13 cellular contexts compared by ENCODE assay signal in genomic region chr5:114435885-114436299, GRCh38.
A peak's percentile ranks its signal among the peaks of the same experiment; 100 is the strongest.
DNase-seq lines count a peak whose midpoint lies in the region; ATAC-seq lines count a peak whose summit lies in the region.
"Had no signal": no experiment of that assay in that cellular context is flagged by ENCODE, and none has a peak within 500 bp of the region (broad histone marks: within the 10 kb centered on the region; RNA-seq: fewer than 3 reads in every experiment).

No MANE protein-coding gene starts in this region.

- H3K27ac Mint-ChIP-seq in activated T-helper 1 cell treated with anti-CD3 and anti-CD28 coated beads, Interleukin-12 subunit alpha, Interleukin-12 subunit beta, Interleukin-2, Interleukin-4 antibody, amounts not matched to agents 30 ng/mL and 10 ng/mL and 1 ng/mL, durations not matched to agents 14 hours and 24 hours and 36 hours: no peak overlapping the region
- H3K27ac Mint-ChIP-seq: activated CD8-positive, alpha-beta memory T cell treated with anti-CD3 and anti-CD28 coated beads, Interleukin-2, amount 10 ng/mL, durations not matched to agents 7 days and 5 days; stimulated activated effector memory CD8-positive, alpha-beta T cell treated with anti-CD3 and anti-CD28 coated beads, Interleukin-12 subunit alpha, Interleukin-12 subunit beta, amount 100 ng/mL, for 72 hours had no signal

- ATAC-seq in GM18502 (IDR thresholded peaks at IDR 0.05; ENCODE audit: poor library complexity, unreplicated experiment): peak; percentile 81
- ATAC-seq in GM19452 (IDR thresholded peaks at IDR 0.05; ENCODE audit: unreplicated experiment): peak; percentile 82
- ATAC-seq in HG02798 (IDR thresholded peaks at IDR 0.05; ENCODE audit: poor library complexity, unreplicated experiment): peak; percentile 84
- ATAC-seq in HG03460 (IDR thresholded peaks at IDR 0.05; ENCODE audit: unreplicated experiment): peak; percentile 72
- ATAC-seq: activated CD8-positive, alpha-beta memory T cell treated with anti-CD3 and anti-CD28 coated beads, Interleukin-2, amount 10 ng/mL, durations not matched to agents 7 days and 5 days; stimulated activated effector memory CD8-positive, alpha-beta T cell treated with anti-CD3 and anti-CD28 coated beads, Interleukin-12 subunit alpha, Interleukin-12 subunit beta, amount 100 ng/mL, for 72 hours had no signal

- no peak overlapping the region for H3K4me3 Mint-ChIP-seq in activated T-helper 1 cell treated with anti-CD3 and anti-CD28 coated beads, Interleukin-12 subunit alpha, Interleukin-12 subunit beta, Interleukin-2, Interleukin-4 antibody, amounts not matched to agents 30 ng/mL and 10 ng/mL and 1 ng/mL, durations not matched to agents 14 hours and 24 hours and 36 hours
- H3K4me3 Mint-ChIP-seq: activated CD8-positive, alpha-beta memory T cell treated with anti-CD3 and anti-CD28 coated beads, Interleukin-2, amount 10 ng/mL, durations not matched to agents 7 days and 5 days; stimulated activated effector memory CD8-positive, alpha-beta T cell treated with anti-CD3 and anti-CD28 coated beads, Interleukin-12 subunit alpha, Interleukin-12 subunit beta, amount 100 ng/mL, for 72 hours had no signal

- no peaks in the 10 kb centered on the region for H3K4me1 Mint-ChIP-seq in activated T-helper 1 cell treated with anti-CD3 and anti-CD28 coated beads, Interleukin-12 subunit alpha, Interleukin-12 subunit beta, Interleukin-2, Interleukin-4 antibody, amounts not matched to agents 30 ng/mL and 10 ng/mL and 1 ng/mL, durations not matched to agents 14 hours and 24 hours and 36 hours (ENCODE audit: low read depth)
- H3K4me1 Mint-ChIP-seq: activated CD8-positive, alpha-beta memory T cell treated with anti-CD3 and anti-CD28 coated beads, Interleukin-2, amount 10 ng/mL, durations not matched to agents 7 days and 5 days; stimulated activated effector memory CD8-positive, alpha-beta T cell treated with anti-CD3 and anti-CD28 coated beads, Interleukin-12 subunit alpha, Interleukin-12 subunit beta, amount 100 ng/mL, for 72 hours had no signal

- DNase-seq in DMS79 (lab: John Stamatoyannopoulos, UW) (no peak), DMS153 treated with DMSO at 0.1 percent for 48 hours (lab: John Stamatoyannopoulos, UW; ENCODE audit: unreplicated experiment) (no peak), NCI-H2171 treated with DMSO at 0.1 percent for 48 hours (lab: John Stamatoyannopoulos, UW) (no peak)
- DNase-seq in activated T-helper 1 cell treated with anti-CD3 and anti-CD28 coated beads, Interleukin-12 subunit alpha, Interleukin-12 subunit beta, Interleukin-2, Interleukin-4 antibody, amounts not matched to agents 30 ng/mL and 10 ng/mL and 1 ng/mL, durations not matched to agents 14 hours and 24 hours and 36 hours (ENCODE audit: low spot score): no peak
- DNase-seq: activated CD8-positive, alpha-beta memory T cell treated with anti-CD3 and anti-CD28 coated beads, Interleukin-2, amount 10 ng/mL, durations not matched to agents 7 days and 5 days; NCI-H1048; NCI-H524 treated with DMSO at 0.1 percent for 48 hours; SIG-M5 had no signal

- intact Hi-C loops in activated T-helper 1 cell treated with anti-CD3 and anti-CD28 coated beads, Interleukin-12 subunit alpha, Interleukin-12 subunit beta, Interleukin-2, Interleukin-4 antibody, amounts not matched to agents 30 ng/mL and 10 ng/mL and 1 ng/mL, durations not matched to agents 14 hours and 24 hours and 36 hours (cut with micrococcal nuclease): no loop called here

- H3K27me3 Mint-ChIP-seq in activated T-helper 1 cell treated with anti-CD3 and anti-CD28 coated beads, Interleukin-12 subunit alpha, Interleukin-12 subunit beta, Interleukin-2, Interleukin-4 antibody, amounts not matched to agents 30 ng/mL and 10 ng/mL and 1 ng/mL, durations not matched to agents 14 hours and 24 hours and 36 hours (ENCODE audit: insufficient read depth): no peaks in the 10 kb centered on the region
- H3K27me3 Mint-ChIP-seq: activated CD8-positive, alpha-beta memory T cell treated with anti-CD3 and anti-CD28 coated beads, Interleukin-2, amount 10 ng/mL, durations not matched to agents 7 days and 5 days had no signal

- H3K9me3 Mint-ChIP-seq in activated T-helper 1 cell treated with anti-CD3 and anti-CD28 coated beads, Interleukin-12 subunit alpha, Interleukin-12 subunit beta, Interleukin-2, Interleukin-4 antibody, amounts not matched to agents 30 ng/mL and 10 ng/mL and 1 ng/mL, durations not matched to agents 14 hours and 24 hours and 36 hours: no peaks in the 10 kb centered on the region

- H3K36me3 Mint-ChIP-seq in activated T-helper 1 cell treated with anti-CD3 and anti-CD28 coated beads, Interleukin-12 subunit alpha, Interleukin-12 subunit beta, Interleukin-2, Interleukin-4 antibody, amounts not matched to agents 30 ng/mL and 10 ng/mL and 1 ng/mL, durations not matched to agents 14 hours and 24 hours and 36 hours (ENCODE audit: low read depth): no peaks in the 10 kb centered on the region
- H3K36me3 Mint-ChIP-seq: activated CD8-positive, alpha-beta memory T cell treated with anti-CD3 and anti-CD28 coated beads, Interleukin-2, amount 10 ng/mL, durations not matched to agents 7 days and 5 days; stimulated activated effector memory CD8-positive, alpha-beta T cell treated with anti-CD3 and anti-CD28 coated beads, Interleukin-12 subunit alpha, Interleukin-12 subunit beta, amount 100 ng/mL, for 72 hours had no signal
